25 cellular contexts compared by ENCODE assay signal in the genomic region with DNA sequence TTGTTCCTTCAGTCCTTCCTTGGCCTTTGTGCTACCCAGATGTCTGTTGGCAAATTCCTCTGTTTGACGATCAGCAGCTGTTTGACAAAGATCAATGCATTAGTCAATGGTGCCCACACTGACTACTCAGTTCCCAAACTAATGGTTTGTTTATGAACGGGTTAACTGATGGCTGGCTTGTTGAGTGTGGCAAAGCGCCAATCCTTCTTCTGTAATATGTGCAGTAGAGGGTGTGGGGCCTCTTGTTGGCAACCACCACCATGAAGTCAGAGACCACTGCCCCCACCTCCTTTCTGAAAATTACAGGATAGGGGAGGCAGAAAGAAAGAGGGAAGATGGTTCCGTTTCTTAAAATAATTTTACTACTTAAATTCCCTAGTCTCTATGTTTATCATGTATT. TPM values are rescaled to one million over a fixed set of nuclear protein-coding genes. Genes with fewer than 3 reads are reported as not detected.
DNase-seq lines count a peak whose midpoint lies in the region; ATAC-seq and TF ChIP-seq lines count a peak whose summit lies in the region.
"Had no signal": no experiment of that assay in that cellular context is flagged by ENCODE, and none has a peak within 500 bp of the region (broad histone marks: within the 10 kb centered on the region; RNA-seq: fewer than 3 reads in every experiment).

No MANE protein-coding gene starts in this region.

- H3K4me1 ChIP-seq in ACC112 (ENCODE audit: control insufficient read depth, insufficient read depth, low read length, unreplicated experiment) = peaks cover 41% of the 10 kb centered on the region
- peaks cover 24 to 36% of the 10 kb centered on the region in 2 experiments for H3K4me1 ChIP-seq in HCT116 (ENCODE audit: control insufficient read depth in 1 of 2, insufficient read depth in 2 of 2, low read length in 2 of 2)
- H3K4me1 ChIP-seq in ascending aorta = peaks cover 0 to 17% of the 10 kb centered on the region in 2 donors
- H3K4me1 ChIP-seq: parathyroid adenoma, right lobe of liver had no signal

- no peak for TF ChIP-seq POLR2A in HCT116 (IDR thresholded peaks at IDR 0.05; ENCODE audit: borderline replicate concordance, extremely low read depth, insufficient read depth, insufficient read length)

- no peaks in the 10 kb centered on the region for H3K36me3 ChIP-seq in ACC112 (ENCODE audit: insufficient read depth, low read length)
- no peaks in the 10 kb centered on the region for H3K36me3 ChIP-seq in HCT116 (ENCODE audit: control insufficient read depth in 1 of 2, insufficient read depth in 2 of 2, low read length in 2 of 2)
- no peaks in the 10 kb centered on the region for H3K36me3 ChIP-seq in ascending aorta
- H3K36me3 ChIP-seq: HAP-1, Peyer's patch, right lobe of liver, WERI-Rb-1 had no signal

- peaks cover 21% of the 10 kb centered on the region for H3K27me3 Mint-ChIP-seq in neural crest cell (ENCODE audit: low read depth)

- H3K9me3 ChIP-seq in HCT116 (ENCODE audit: control insufficient read depth in 1 of 2, insufficient read depth in 1 of 2, low read depth in 1 of 2, low read length in 2 of 2) (no peaks in the 10 kb centered on the region), ascending aorta (no peaks in the 10 kb centered on the region)
- H3K9me3 ChIP-seq: HAP-1, Peyer's patch, right lobe of liver, testis had no signal

- no TSS peak for BruUV-seq in HCT116 (replicated peaks; lab: Mats Ljungman, UMichigan)

- no peak for TF ChIP-seq RAD21 in HCT116 (IDR thresholded peaks at IDR 0.05; ENCODE audit: low read depth)

- POLR2A ChIA-PET in HCT116 (lab: Charles Lee) = no interaction called here

- peak overlapping the region; percentile 37 for H3K4me3 Mint-ChIP-seq in neural crest cell
- H3K4me3 Mint-ChIP-seq: activated CD4-positive, alpha-beta T cell treated with anti-CD3 and anti-CD28 coated beads, Interleukin-2, amount 10 ng/mL, durations not matched to agents 7 days and 5 days; activated T-helper 17 cell treated with anti-CD3 and anti-CD28 coated beads, Interleukin-2, amount 50 U/mL, for 72 hours; natural killer cell; T-helper 2 cell treated with Interferon-gamma antibody and Interleukin-4, amounts not matched to agents 5 μg/mL and 100 μg/mL, for 36 hours had no signal

- no peak overlapping the region for H3K9ac ChIP-seq in HCT116 (ENCODE audit: low read length)
- H3K9ac ChIP-seq: parathyroid adenoma had no signal

- CTCF ChIA-PET in HCT116 (lab: Charles Lee) = no interaction called here

- H4K20me1 ChIP-seq in HCT116 (ENCODE audit: insufficient read depth) = no peaks in the 10 kb centered on the region

- RAD21 ChIA-PET in HCT116 (lab: Charles Lee; ENCODE audit: low non-redundant PET in 1 of 2, low total read pairs in 2 of 2, uncharacterized antibody in 2 of 2, unreplicated experiment in 2 of 2) = interaction anchor here in 1 of 2 experiments (1.0 kb wide), 1 partner anchor 74 kb away, joined by 3 read pairs; no protein-coding TSS in a partner anchor

- peaks cover 46% of the 10 kb centered on the region for H3K4me1 Mint-ChIP-seq in neural crest cell

- no peak overlapping the region for H3K4me3 ChIP-seq in ACC112 (ENCODE audit: low read depth, low read length)
- H3K4me3 ChIP-seq in HCT116 (replicated peaks in 1 of 2; ENCODE audit: low read depth in 1 of 2, low read length in 2 of 2) = no peak overlapping the region
- no peak overlapping the region for H3K4me3 ChIP-seq in ascending aorta
- H3K4me3 ChIP-seq: HAP-1, Peyer's patch, right lobe of liver, SK-N-MC, testis had no signal

- peak overlapping the region; percentile 34 for H2AFZ ChIP-seq in ACC112 (ENCODE audit: low read length, unreplicated experiment)
- H2AFZ ChIP-seq in HCT116 (ENCODE audit: low read depth, low read length, poor library complexity, severe bottlenecking) = peak overlapping the region; percentile 81
- H2AFZ ChIP-seq: parathyroid adenoma had no signal

- peak overlapping the region; percentile 32 for H3K27ac Mint-ChIP-seq in neural crest cell (ENCODE audit: unreplicated experiment)
- H3K27ac Mint-ChIP-seq: activated CD4-positive, alpha-beta T cell treated with anti-CD3 and anti-CD28 coated beads, Interleukin-2, amount 10 ng/mL, durations not matched to agents 7 days and 5 days; activated naive CD4-positive, alpha-beta T cell treated with anti-CD3 and anti-CD28 coated beads, Interleukin-2, amount 50 U/mL, for 72 hours; activated T-helper 17 cell treated with anti-CD3 and anti-CD28 coated beads, Interleukin-2, amount 50 U/mL, for 72 hours; natural killer cell; T-helper 2 cell treated with Interferon-gamma antibody and Interleukin-4, amounts not matched to agents 5 μg/mL and 100 μg/mL, for 36 hours had no signal

- peaks cover 4% of the 10 kb centered on the region for H3K9me3 Mint-ChIP-seq in neural crest cell
- H3K9me3 Mint-ChIP-seq: activated CD4-positive, alpha-beta T cell treated with anti-CD3 and anti-CD28 coated beads, Interleukin-2, amount 10 ng/mL, durations not matched to agents 7 days and 5 days; activated naive CD4-positive, alpha-beta T cell treated with anti-CD3 and anti-CD28 coated beads, Interleukin-2, amount 50 U/mL, for 72 hours; activated T-helper 17 cell treated with anti-CD3 and anti-CD28 coated beads, Interleukin-2, amount 50 U/mL, for 72 hours; natural killer cell; T-helper 2 cell treated with Interferon-gamma antibody and Interleukin-4, amounts not matched to agents 5 μg/mL and 100 μg/mL, for 36 hours had no signal

- DNase-seq in HCT116 (ENCODE audit: low read depth, low spot score) (no peak), ascending aorta (ENCODE audit: low spot score in 2 of 2) (no peak), neural crest cell (ENCODE audit: low read depth, low spot score) (no peak), NCI-H748 (lab: John Stamatoyannopoulos, UW; ENCODE audit: unreplicated experiment) (no peak), ecto neural progenitor cell (ENCODE audit: low spot score) (no peak)
- no peak for DNase-seq in activated effector memory CD4-positive, alpha-beta T cell treated with anti-CD3 and anti-CD28 coated beads, Interleukin-2, amount 50 U/mL, for 16 hours
- DNase-seq: activated CD4-positive, alpha-beta T cell treated with anti-CD3 and anti-CD28 coated beads, Interleukin-2, amount 10 ng/mL, durations not matched to agents 7 days and 5 days; effector CD8-positive, alpha-beta T cell; erythroblast; natural killer cell; NCI-H2029 treated with DMSO at 0.1 percent for 48 hours; NK-92 treated with Interleukin-12 subunit alpha and Interleukin-12 subunit beta, amount 100 ng/mL, for 24 hours; stimulated activated naive CD4-positive, alpha-beta T cell treated with Interleukin-2 at 50 U/mL for 16 hours; WERI-Rb-1 had no signal

- peaks cover 7% of the 10 kb centered on the region for H3K36me3 Mint-ChIP-seq in neural crest cell (ENCODE audit: low read depth)

- H3K27me3 ChIP-seq in ACC112 (ENCODE audit: insufficient read depth, low read length) (no peaks in the 10 kb centered on the region), HCT116 (ENCODE audit: insufficient read depth, low read length) (no peaks in the 10 kb centered on the region), ascending aorta (no peaks in the 10 kb centered on the region)
- H3K27me3 ChIP-seq: Peyer's patch, right lobe of liver, testis had no signal

- intact Hi-C loops in HCT116 (cut with micrococcal nuclease) = loop anchor here (5.0 kb wide), 1 partner anchor 51 kb away; no protein-coding TSS in a partner anchor
- intact Hi-C loops in ascending aorta (cut with DNase I) = loop anchor here (5.0 to 10.0 kb wide), 4 partner anchors 154 to 411 kb away; partner anchors contain the start of genes FRA10AC1 and TBC1D12

- TF ChIP-seq CTCF in HCT116 (IDR thresholded peaks at IDR 0.05 in 2 of 3, conservative IDR thresholded peaks at IDR 0.05 in 1 of 3; ENCODE audit: borderline replicate concordance in 1 of 3, insufficient read depth in 1 of 3, low read depth in 2 of 3, low read length in 2 of 3) = no peak
- no peak for TF ChIP-seq CTCF in ascending aorta (IDR thresholded peaks at IDR 0.05)
- TF ChIP-seq CTCF in neural crest cell (conservative IDR thresholded peaks at IDR 0.05) = no peak

- ATAC-seq in HCT116 = no peak
- ATAC-seq: activated naive CD4-positive, alpha-beta T cell treated with anti-CD3 and anti-CD28 coated beads, Interleukin-2, amount 50 U/mL, for 72 hours; activated T-helper 17 cell treated with anti-CD3 and anti-CD28 coated beads, Interleukin-2, amount 50 U/mL, for 72 hours; natural killer cell had no signal

- peaks cover under 1% of the 10 kb centered on the region for H3K79me2 ChIP-seq in ACC112 (ENCODE audit: control insufficient read depth, insufficient read depth, low read length, unreplicated experiment)
- H3K79me2 ChIP-seq in HCT116 (ENCODE audit: insufficient read depth, low read length) = no peaks in the 10 kb centered on the region
- H3K79me2 ChIP-seq: parathyroid adenoma had no signal

- no peak overlapping the region for H3K4me2 ChIP-seq in HCT116 (ENCODE audit: low read length)

- no peaks in the 10 kb centered on the region for H3K9me2 ChIP-seq in HCT116 (ENCODE audit: insufficient read depth)

- H3K27ac ChIP-seq in ACC112 (ENCODE audit: low read depth, low read length) = no peak overlapping the region
- no peak overlapping the region for H3K27ac ChIP-seq in HCT116 (ENCODE audit: low read depth, low read length)
- H3K27ac ChIP-seq in ascending aorta = peak overlapping the region; percentile 55 to 59
- H3K27ac ChIP-seq: C4-2B, parathyroid adenoma, right lobe of liver, SK-N-MC, WERI-Rb-1 had no signal

TF ChIP-seq in HCT116, 20 proteins besides CTCF, POLR2A, EP300 and RAD21:
- TF ChIP-seq FOSL1 (IDR thresholded peaks at IDR 0.05; ENCODE audit: low read depth) = no peak
- TF ChIP-seq ZFX (IDR thresholded peaks at IDR 0.05) = no peak
- TF ChIP-seq EGR1 (IDR thresholded peaks at IDR 0.05; ENCODE audit: low read depth) = no peak
- TF ChIP-seq YY1 (IDR thresholded peaks at IDR 0.05; ENCODE audit: extremely low read depth, insufficient replicate concordance, low read depth, low read length) = no peak
- TF ChIP-seq JUND (IDR thresholded peaks at IDR 0.05) = no peak
- TF ChIP-seq CEBPB (IDR thresholded peaks at IDR 0.05; ENCODE audit: low read depth) = no peak
- TF ChIP-seq, protein P1, sequence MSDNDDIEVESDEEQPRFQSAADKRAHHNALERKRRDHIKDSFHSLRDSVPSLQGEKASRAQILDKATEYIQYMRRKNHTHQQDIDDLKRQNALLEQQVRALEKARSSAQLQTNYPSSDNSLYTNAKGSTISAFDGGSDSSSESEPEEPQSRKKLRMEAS (IDR thresholded peaks at IDR 0.05) = no peak
- no peak for TF ChIP-seq SP1 (IDR thresholded peaks at IDR 0.05; ENCODE audit: low read depth)

RNA-seq across cellular contexts. Expression of gene PLCE1, which starts 2.6 kb away (rescaled TPM):
- total RNA-seq in HCT116 (2021; ENCODE audit: unreplicated experiment) (2.5 TPM), ascending aorta (3.8 TPM), neural crest cell (5.7 and 6.1 TPM in 2 replicates)
- 1.1 and 1.4 TPM in 2 replicates for polyA plus RNA-seq in HCT116 (2012)
- total RNA-seq: natural killer cell had no signal

Comparison
In these comparisons a context has a peak if more than half of its experiments do, and no peak if none do; other contexts are left out.
1. H3K27ac ChIP-seq: peak in ascending aorta (2 of 2); none in ACC112 (single experiment) and HCT116 (single experiment).